Comparison of ENCODE assay signal across 14 cellular contexts in genomic region chr9:134360897-134361296, GRCh38. TPM values are rescaled to one million over a fixed set of nuclear protein-coding genes. Genes with fewer than 3 reads are reported as not detected.
DNase-seq lines count a peak whose midpoint lies in the region; TF ChIP-seq lines count a peak whose summit lies in the region.
"Had no signal": no experiment of that assay in that cellular context is flagged by ENCODE, and none has a peak within 500 bp of the region (broad histone marks: within the 10 kb centered on the region; RNA-seq: fewer than 3 reads in every experiment).

No MANE protein-coding gene starts in this region.

- no peaks in the 10 kb centered on the region for H3K36me3 ChIP-seq in osteoblast (ENCODE audit: insufficient read depth, low read length)

- intact Hi-C loops in MCF 10A (cut with micrococcal nuclease): no loop called here

- H2AFZ ChIP-seq in osteoblast (ENCODE audit: low read length): no peak overlapping the region
- H2AFZ ChIP-seq: GM23338 had no signal

- H3K4me1 Mint-ChIP-seq in MCF 10A (ENCODE audit: insufficient read depth, unreplicated experiment): peaks cover 46% of the 10 kb centered on the region

- peak; percentile 47 for DNase-seq in AG10803 (ENCODE audit: low read depth)
- peak; percentile 95 for DNase-seq in M059J (ENCODE audit: low read depth)
- DNase-seq in MCF 10A (ENCODE audit: unreplicated experiment): peak; percentile 72
- DNase-seq in osteoblast (ENCODE audit: insufficient read length, low spot score, missing footprints): peak; percentile 97
- DNase-seq in NCI-H774 (lab: John Stamatoyannopoulos, UW): no peak
- DNase-seq in DMS79 treated with DMSO at 0.1 percent for 48 hours (lab: John Stamatoyannopoulos, UW): no peak
- no peak for DNase-seq in NCI-H2029 (lab: John Stamatoyannopoulos, UW)
- DNase-seq in NAMALWA (ENCODE audit: low spot score): no peak
- DNase-seq: activated CD4-positive, alpha-beta T cell treated with anti-CD3 and anti-CD28 coated beads for 1 hour; activated T-cell treated with anti-CD3 and anti-CD28 coated beads, Interleukin-2, amount 50 U/mL, for 72 hours; endodermal cell; NCI-H1092 treated with DMSO at 0.1 percent for 48 hours had no signal

- TF ChIP-seq CTCF in AG10803 (conservative IDR thresholded peaks at IDR 0.05; ENCODE audit: low read length): no peak
- no peak for TF ChIP-seq CTCF in MCF 10A (IDR thresholded peaks at IDR 0.05; ENCODE audit: unreplicated experiment)
- no peak for TF ChIP-seq CTCF in osteoblast (IDR thresholded peaks at IDR 0.05; ENCODE audit: extremely low read depth, low read depth, low read length)

- H3K27me3 ChIP-seq in osteoblast (ENCODE audit: insufficient read depth, low read length): no peaks in the 10 kb centered on the region

- peak overlapping the region; percentile 10 for H3K4me3 Mint-ChIP-seq in MCF 10A (ENCODE audit: unreplicated experiment)
- H3K4me3 Mint-ChIP-seq: activated T-cell treated with anti-CD3 and anti-CD28 coated beads, Interleukin-2, amount 50 U/mL, for 72 hours; endodermal cell; GM23338; nephron had no signal

- no peaks in the 10 kb centered on the region for H3K9me3 Mint-ChIP-seq in MCF 10A (ENCODE audit: unreplicated experiment)
- H3K9me3 Mint-ChIP-seq: activated T-cell treated with anti-CD3 and anti-CD28 coated beads, Interleukin-2, amount 50 U/mL, for 72 hours; endodermal cell; GM23338; nephron had no signal

- H3K4me1 ChIP-seq in osteoblast (ENCODE audit: insufficient read depth, low read length): peaks cover 13% of the 10 kb centered on the region

- BruUV-seq in MCF 10A (replicated peaks; lab: Mats Ljungman, UMichigan): no TSS peak

- no peak overlapping the region for H3K4me2 ChIP-seq in osteoblast (ENCODE audit: insufficient read depth, low read length)
- H3K4me2 ChIP-seq: GM23338 had no signal

- H3K27ac ChIP-seq in osteoblast (ENCODE audit: low read depth, low read length): no peak overlapping the region

- peaks cover 99% of the 10 kb centered on the region for H3K79me2 ChIP-seq in osteoblast (ENCODE audit: insufficient read depth, low read length)

- POLR2A ChIA-PET in MCF 10A (lab: Yijun Ruan, JAX): interaction anchor here (0.7 to 5.3 kb wide), 5 partner anchors 12 to 49 kb away, joined by 3 to 37 read pairs (median 30); no protein-coding TSS in a partner anchor

- H3K27ac Mint-ChIP-seq in MCF 10A (ENCODE audit: low read depth, unreplicated experiment): peak overlapping the region; percentile 12
- H3K27ac Mint-ChIP-seq: activated T-cell treated with anti-CD3 and anti-CD28 coated beads, Interleukin-2, amount 50 U/mL, for 72 hours; endodermal cell; GM23338; nephron had no signal

- H3K4me3 ChIP-seq in AG10803 (ENCODE audit: low read length) (no peak overlapping the region), osteoblast (ENCODE audit: insufficient read depth, low read length) (no peak overlapping the region)
- H3K4me3 ChIP-seq: GM23338 had no signal

- CTCF ChIA-PET in MCF 10A (lab: Yijun Ruan, JAX): interaction anchor here (0.7 to 2.1 kb wide), 2 partner anchors 32 to 190 kb away, joined by 3 to 6 read pairs; no protein-coding TSS in a partner anchor

- peaks cover 6% of the 10 kb centered on the region for H3K36me3 Mint-ChIP-seq in MCF 10A (ENCODE audit: insufficient read depth, unreplicated experiment)

- peaks cover 95% of the 10 kb centered on the region for H4K20me1 ChIP-seq in osteoblast (ENCODE audit: insufficient read depth, low read length)

- H3K9me3 ChIP-seq in osteoblast (ENCODE audit: low read depth, low read length): no peaks in the 10 kb centered on the region

- H3K27me3 Mint-ChIP-seq in MCF 10A (ENCODE audit: insufficient read depth, unreplicated experiment): no peaks in the 10 kb centered on the region

RNA-seq across cellular contexts. Expression of gene RXRA, which starts 34.6 kb away (rescaled TPM):
- total RNA-seq in M059J (2014; rRNA removed; shearing (Covaris generic)): 12.5 and 22.6 TPM in 2 replicates
- 57.7 and 65.5 TPM in 2 replicates for total RNA-seq in MCF 10A (2022)
- 25.3 and 26.4 TPM in 2 replicates for total RNA-seq in osteoblast

Comparison
In these comparisons a context has a peak if more than half of its experiments do, and no peak if none do; other contexts are left out.
1. DNase-seq: peak in AG10803 (single experiment), M059J (single experiment), MCF 10A (single experiment) and osteoblast (single experiment); none in NCI-H774 (single experiment), DMS79 treated with DMSO at 0.1 percent for 48 hours (single experiment), NCI-H2029 (single experiment) and NAMALWA (single experiment).